In the genomic region with DNA sequence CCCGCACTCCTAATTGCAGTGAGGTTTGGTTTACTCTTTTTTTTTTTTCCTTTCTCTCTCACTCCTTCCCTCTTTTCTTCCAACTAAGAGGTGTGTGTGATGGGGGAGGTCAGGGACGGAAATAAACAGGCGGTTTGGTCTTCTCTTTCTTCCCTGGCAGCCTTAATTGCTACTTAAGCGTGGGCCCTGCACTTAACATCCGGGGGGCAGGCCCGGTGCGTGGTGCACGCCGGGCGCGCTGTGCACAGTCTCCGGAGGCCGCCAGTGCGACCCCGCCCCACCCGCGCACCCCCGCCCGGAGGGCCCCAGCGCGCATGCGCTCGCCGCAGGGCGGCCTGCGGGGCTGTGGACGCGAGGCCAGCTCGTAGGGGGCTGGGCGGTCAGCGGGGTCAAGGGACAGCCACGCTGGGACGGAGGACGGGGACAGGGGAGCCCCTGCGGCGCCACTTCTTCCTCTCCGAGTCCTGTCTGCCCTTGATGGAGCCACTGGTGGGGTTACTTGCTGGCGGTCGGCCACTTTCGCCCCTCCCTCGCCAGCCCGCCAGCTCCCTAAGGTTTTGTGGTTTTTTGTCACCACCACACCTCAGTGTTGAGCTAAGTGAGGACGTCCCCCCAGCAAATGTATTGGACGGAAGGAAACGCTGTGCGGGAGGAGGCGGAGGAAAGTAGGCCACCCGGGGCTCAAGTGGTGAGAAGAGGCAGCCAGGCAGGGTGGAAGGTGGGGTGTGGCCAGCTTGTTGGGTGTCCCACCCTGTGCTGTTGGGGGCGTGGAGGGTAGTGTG, we compare ENCODE assay signal across 9 cellular contexts.
A peak's percentile ranks its signal among the peaks of the same experiment; 100 is the strongest.
DNase-seq lines count a peak whose midpoint lies in the region; ATAC-seq, FAIRE-seq and TF ChIP-seq lines count a peak whose summit lies in the region.
"Had no signal": no experiment of that assay in that cellular context is flagged by ENCODE, and none has a peak within 500 bp of the region (broad histone marks: within the 10 kb centered on the region; RNA-seq: fewer than 3 reads in every experiment).

No MANE protein-coding gene starts in this region.

- DNase-seq in GM10266 (ENCODE audit: extremely low spot score): peak; percentile 93
- no peak for DNase-seq in NT2/D1 (ENCODE audit: low read depth, low spot score)
- peak; percentile 53 to 71 for DNase-seq in activated T-helper 1 cell treated with anti-CD3 and anti-CD28 coated beads, Interleukin-2, amount 50 U/mL, for 16 hours (ENCODE audit: low read depth in 1 of 2, low spot score in 1 of 2)
- DNase-seq in frontal cortex (ENCODE audit: low spot score in 2 of 2): peak; percentile 75 to 76
- DNase-seq in osteocyte (ENCODE audit: extremely low spot score, unreplicated experiment): no peak
- no peak for DNase-seq in DMS114 treated with DMSO at 0.1 percent for 48 hours (lab: John Stamatoyannopoulos, UW; ENCODE audit: unreplicated experiment)

- H3K4me1 Mint-ChIP-seq in osteocyte (ENCODE audit: unreplicated experiment): peaks cover 5% of the 10 kb centered on the region

- FAIRE-seq in frontal cortex (lab: Jason Lieb, UNC): no peak
- FAIRE-seq: islet of Langerhans had no signal

- 1% methylated on average over 49 of the region's 49 CpGs for WGBS in thymus

- peak overlapping the region; percentile 49 for H3K4me3 ChIP-seq in NT2/D1 (ENCODE audit: insufficient read length, low read depth)
- peak overlapping the region; percentile 56 for H3K4me3 ChIP-seq in thymus (ENCODE audit: low read length)

- H3K27me3 Mint-ChIP-seq in osteocyte (ENCODE audit: unreplicated experiment): peaks cover 53% of the 10 kb centered on the region

- no peaks in the 10 kb centered on the region for H3K36me3 Mint-ChIP-seq in osteocyte (ENCODE audit: unreplicated experiment)

- H3K27ac ChIP-seq in thymus (ENCODE audit: low read depth): peak overlapping the region; percentile 96

- peak overlapping the region; percentile 50 for H3K4me3 Mint-ChIP-seq in osteocyte (ENCODE audit: unreplicated experiment)

- no peaks in the 10 kb centered on the region for H3K9me3 Mint-ChIP-seq in osteocyte (ENCODE audit: unreplicated experiment)

- H3K36me3 ChIP-seq in NT2/D1 (ENCODE audit: insufficient read depth, insufficient read length, low read length) (no peaks in the 10 kb centered on the region), thymus (ENCODE audit: control insufficient read depth, insufficient read depth) (no peaks in the 10 kb centered on the region)

- TF ChIP-seq CTCF in GM10266 (IDR thresholded peaks at IDR 0.05; ENCODE audit: control insufficient read depth, insufficient read depth, low read depth, missing control alignments): no peak
- TF ChIP-seq CTCF in osteocyte (IDR thresholded peaks at IDR 0.05): no peak

- H3K9me3 ChIP-seq in NT2/D1 (ENCODE audit: insufficient read depth, low read length): no peaks in the 10 kb centered on the region
- no peaks in the 10 kb centered on the region for H3K9me3 ChIP-seq in thymus (ENCODE audit: control insufficient read depth)

- H3K27ac Mint-ChIP-seq in osteocyte (ENCODE audit: unreplicated experiment): no peak overlapping the region

- peak; percentile 70 for ATAC-seq in HG03196 (IDR thresholded peaks at IDR 0.05; ENCODE audit: unreplicated experiment)

- peak overlapping the region; percentile 73 for H3K9ac ChIP-seq in NT2/D1 (ENCODE audit: insufficient read length, low read depth)

- no peaks in the 10 kb centered on the region for H3K4me1 ChIP-seq in NT2/D1 (ENCODE audit: insufficient read depth, insufficient read length)
- H3K4me1 ChIP-seq in thymus (ENCODE audit: control insufficient read depth, insufficient read depth, low read length): peaks cover 51% of the 10 kb centered on the region

- H3K27me3 ChIP-seq in NT2/D1 (ENCODE audit: insufficient read depth, insufficient read length): no peaks in the 10 kb centered on the region
- H3K27me3 ChIP-seq in thymus (ENCODE audit: control insufficient read depth, insufficient read depth): no peaks in the 10 kb centered on the region

Comparison
In these comparisons a context has a peak if more than half of its experiments do, and no peak if none do; other contexts are left out.
1. DNase-seq: peak in GM10266 (single experiment), activated T-helper 1 cell treated with anti-CD3 and anti-CD28 coated beads, Interleukin-2, amount 50 U/mL, for 16 hours (2 of 2) and frontal cortex (2 of 2); none in NT2/D1 (single experiment), osteocyte (single experiment) and DMS114 treated with DMSO at 0.1 percent for 48 hours (single experiment).